12 cellular contexts compared by ENCODE assay signal in genomic region chr3:61807865-61808276, GRCh38.
DNase-seq lines count a peak whose midpoint lies in the region; ATAC-seq and TF ChIP-seq lines count a peak whose summit lies in the region.
"Had no signal": no experiment of that assay in that cellular context is flagged by ENCODE, and none has a peak within 500 bp of the region (broad histone marks: within the 10 kb centered on the region; RNA-seq: fewer than 3 reads in every experiment).

No MANE protein-coding gene starts in this region.

- H3K36me3 ChIP-seq in rectal smooth muscle tissue (ENCODE audit: control insufficient read depth, insufficient read depth, low read length) (no peaks in the 10 kb centered on the region), PC-3 (ENCODE audit: low read depth, low read length) (no peaks in the 10 kb centered on the region)
- H3K36me3 ChIP-seq: esophagus squamous epithelium had no signal

- DNase-seq in EH (ENCODE audit: low read depth) (peak; percentile 36), NCI-H524 treated with DMSO at 0.1 percent for 48 hours (lab: John Stamatoyannopoulos, UW) (peak; percentile 91), fibroblast of the conjunctiva (ENCODE audit: low read depth) (peak; percentile 71), MV-4-11 (lab: John Stamatoyannopoulos, UW) (no peak), PC-3 (no peak)
- DNase-seq in activated CD4-positive, alpha-beta T cell treated with anti-CD3 and anti-CD28 coated beads, Interleukin-2, amount 50 U/mL, for 4 hours = no peak
- DNase-seq: activated naive CD4-positive, alpha-beta T cell; esophagus squamous epithelium; NCI-H187; T-helper 9 cell had no signal

- intact Hi-C loops in PC-3 (cut with micrococcal nuclease) = no loop called here

- no peaks in the 10 kb centered on the region for H3K79me2 ChIP-seq in PC-3 (ENCODE audit: low read length)

- H3K9ac ChIP-seq in rectal smooth muscle tissue (ENCODE audit: low read length) = no peak overlapping the region
- H3K9ac ChIP-seq in PC-3 (ENCODE audit: low read length) = no peak overlapping the region

- H3K4me1 ChIP-seq in rectal smooth muscle tissue (ENCODE audit: control insufficient read depth, insufficient read depth, low read length) (peaks cover 61% of the 10 kb centered on the region), PC-3 (ENCODE audit: insufficient read depth, low read length) (no peaks in the 10 kb centered on the region)

- no peak for ATAC-seq in HG03045 (IDR thresholded peaks at IDR 0.05; ENCODE audit: unreplicated experiment)
- ATAC-seq in PC-3 = no peak

- H3K27me3 ChIP-seq in rectal smooth muscle tissue (ENCODE audit: control insufficient read depth, insufficient read depth, low read length) (no peaks in the 10 kb centered on the region), PC-3 (ENCODE audit: low read length) (no peaks in the 10 kb centered on the region)
- H3K27me3 ChIP-seq: esophagus squamous epithelium had no signal

- no peaks in the 10 kb centered on the region for H3F3A ChIP-seq in PC-3 (ENCODE audit: low read length, unreplicated experiment)

- no peak overlapping the region for H3K4me3 ChIP-seq in rectal smooth muscle tissue (ENCODE audit: low read length)
- H3K4me3 ChIP-seq in PC-3 (ENCODE audit: low read length) = no peak overlapping the region
- H3K4me3 ChIP-seq: esophagus squamous epithelium had no signal

- H3K9me2 ChIP-seq in PC-3 (replicated peaks; ENCODE audit: low read length) = no peaks in the 10 kb centered on the region

- no peak for TF ChIP-seq CTCF in PC-3 (conservative IDR thresholded peaks at IDR 0.05; ENCODE audit: low read depth, low read length)

- no TSS peak for BruUV-seq in PC-3 (replicated peaks; lab: Mats Ljungman, UMichigan)

- no peaks in the 10 kb centered on the region; the same call in 1 of the 2 replicates for H3K9me3 ChIP-seq in PC-3 (ENCODE audit: low read length)
- H3K9me3 ChIP-seq: esophagus squamous epithelium had no signal

- no peaks in the 10 kb centered on the region for H4K20me1 ChIP-seq in PC-3 (ENCODE audit: low read length)

- H3K4me2 ChIP-seq in PC-3 (ENCODE audit: low read length) = no peak overlapping the region

- H2AFZ ChIP-seq in PC-3 (ENCODE audit: low read length) = no peak overlapping the region

- POLR2A ChIA-PET in PC-3 (lab: Charles Lee; ENCODE audit: unreplicated experiment) = no interaction called here

- peak overlapping the region; percentile 84 for H3K27ac ChIP-seq in rectal smooth muscle tissue (ENCODE audit: low read depth, low read length)
- H3K27ac ChIP-seq in PC-3 (ENCODE audit: low read length) = no peak overlapping the region

- CTCF ChIA-PET in PC-3 (lab: Charles Lee) = no interaction called here

Comparison
In these comparisons a context has a peak if more than half of its experiments do, and no peak if none do; other contexts are left out.
1. DNase-seq: peak in EH (single experiment), NCI-H524 treated with DMSO at 0.1 percent for 48 hours (single experiment) and fibroblast of the conjunctiva (single experiment); none in MV-4-11 (single experiment), PC-3 (single experiment) and activated CD4-positive, alpha-beta T cell treated with anti-CD3 and anti-CD28 coated beads, Interleukin-2, amount 50 U/mL, for 4 hours (0 of 2).